Comparison of ENCODE assay signal across 11 cellular contexts in the genomic region with DNA sequence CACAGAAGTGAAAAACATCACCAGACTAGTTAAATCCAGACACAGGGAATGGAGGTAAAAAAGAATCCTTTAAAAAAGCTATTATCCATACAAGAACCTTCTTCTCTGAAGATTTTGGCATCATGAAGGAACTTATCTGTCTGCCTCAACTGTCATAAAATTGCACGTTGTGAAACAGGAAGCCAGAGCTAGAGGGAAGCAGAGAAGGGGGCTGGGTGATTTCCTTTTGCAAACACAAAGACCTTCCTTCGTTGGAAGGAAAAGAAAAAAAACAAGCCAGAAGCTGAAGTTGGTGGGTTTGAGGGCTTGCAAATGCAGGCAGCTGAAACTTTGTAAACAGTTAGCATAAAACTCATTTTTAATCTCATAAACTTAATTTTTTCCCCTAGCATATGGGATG.
DNase-seq lines count a peak whose midpoint lies in the region; ATAC-seq and TF ChIP-seq lines count a peak whose summit lies in the region.
"Had no signal": no experiment of that assay in that cellular context is flagged by ENCODE, and none has a peak within 500 bp of the region (broad histone marks: within the 10 kb centered on the region; RNA-seq: fewer than 3 reads in every experiment).

No MANE protein-coding gene starts in this region.

- H3K4me1 Mint-ChIP-seq in T-cell = peaks cover 42 to 56% (median 46%) of the 10 kb centered on the region in 3 donors

- CTCF ChIA-PET in T-cell (lab: Charles Lee) = interaction anchor here (0.7 to 1.2 kb wide), 4 partner anchors 9 to 224 kb away, joined by 3 to 5 read pairs (median 4); no protein-coding TSS in a partner anchor

- H3K27ac Mint-ChIP-seq in T-cell = peak overlapping the region; percentile 80 to 96

- peaks cover 0 to 15% (median 0%) of the 10 kb centered on the region in 3 donors for H3K9me3 Mint-ChIP-seq in T-cell

- H3K27ac ChIP-seq in HL-60 (replicated peaks) = peak overlapping the region; percentile 84

- no peaks in the 10 kb centered on the region for H3K27me3 ChIP-seq in HL-60 (ENCODE audit: insufficient read depth, poor library complexity, severe bottlenecking)

- no peaks in the 10 kb centered on the region for H3K27me3 Mint-ChIP-seq in T-cell
- H3K27me3 Mint-ChIP-seq: brain had no signal

- no peak for TF ChIP-seq CTCF in HL-60 (IDR thresholded peaks at IDR 0.05; ENCODE audit: insufficient read depth, low read length)

- ATAC-seq in T-cell (replicated peaks in 1 of 4) (peak; percentile 65 to 84 (median 78)), GM19328 (IDR thresholded peaks at IDR 0.05; ENCODE audit: unreplicated experiment) (no peak), GM19452 (IDR thresholded peaks at IDR 0.05; ENCODE audit: unreplicated experiment) (no peak)
- ATAC-seq: right cardiac atrium had no signal

- peak overlapping the region; percentile 4 to 63 (median 22) for H3K4me3 Mint-ChIP-seq in T-cell

- H3K4me3 ChIP-seq in HL-60 (replicated peaks; ENCODE audit: insufficient read depth, low read length) = no peak overlapping the region

- POLR2A ChIA-PET in T-cell (lab: Charles Lee) = interaction anchor here (0.6 to 0.7 kb wide), 3 partner anchors 11 to 1359 kb away, joined by 3 to 4 read pairs (median 3); no protein-coding TSS in a partner anchor

- DNase-seq in CD1c-positive myeloid dendritic cell (ENCODE audit: extremely low spot score) = peak; percentile 22
- DNase-seq in HL-60 (ENCODE audit: low read depth in 1 of 2, low spot score in 1 of 2) = peak; percentile 6 to 75
- DNase-seq in T-cell = peak in 7 of 34 experiments; percentile 3 to 31 (median 16)
- DNase-seq in medulla oblongata (ENCODE audit: extremely low spot score) = peak; percentile 56
- no peak for DNase-seq in NCI-H446 (lab: John Stamatoyannopoulos, UW)
- DNase-seq: kidney glomerular epithelial cell, NCI-H1092, right cardiac atrium had no signal

- H3K36me3 Mint-ChIP-seq in T-cell = no peaks in the 10 kb centered on the region
- H3K36me3 Mint-ChIP-seq: brain had no signal

Comparison
In these comparisons a context has a peak if more than half of its experiments do, and no peak if none do; other contexts are left out.
1. DNase-seq: peak in CD1c-positive myeloid dendritic cell (single experiment), HL-60 (2 of 2) and medulla oblongata (single experiment); none in NCI-H446 (0 of 2).
2. ATAC-seq: peak in T-cell (4 of 4); none in GM19328 (single experiment) and GM19452 (single experiment).